1 cellular context compared by ENCODE assay signal in genomic region chr15:75233504-75234190, GRCh38.
TF ChIP-seq lines count a peak whose summit lies in the region.

No MANE protein-coding gene starts in this region.

TF ChIP-seq in H1, 55 proteins besides CTCF, POLR2A, EP300 and RAD21:
- TF ChIP-seq HDAC2 (IDR thresholded peaks at IDR 0.05; ENCODE audit: borderline replicate concordance in 1 of 2, low read depth in 2 of 2, low read length in 2 of 2) (no peak), SIRT6 (IDR thresholded peaks at IDR 0.05; ENCODE audit: low read length) (no peak)
TF ChIP-seq in H1: peak in this region for 0.
